9 cellular contexts compared by ENCODE assay signal in the genomic region with DNA sequence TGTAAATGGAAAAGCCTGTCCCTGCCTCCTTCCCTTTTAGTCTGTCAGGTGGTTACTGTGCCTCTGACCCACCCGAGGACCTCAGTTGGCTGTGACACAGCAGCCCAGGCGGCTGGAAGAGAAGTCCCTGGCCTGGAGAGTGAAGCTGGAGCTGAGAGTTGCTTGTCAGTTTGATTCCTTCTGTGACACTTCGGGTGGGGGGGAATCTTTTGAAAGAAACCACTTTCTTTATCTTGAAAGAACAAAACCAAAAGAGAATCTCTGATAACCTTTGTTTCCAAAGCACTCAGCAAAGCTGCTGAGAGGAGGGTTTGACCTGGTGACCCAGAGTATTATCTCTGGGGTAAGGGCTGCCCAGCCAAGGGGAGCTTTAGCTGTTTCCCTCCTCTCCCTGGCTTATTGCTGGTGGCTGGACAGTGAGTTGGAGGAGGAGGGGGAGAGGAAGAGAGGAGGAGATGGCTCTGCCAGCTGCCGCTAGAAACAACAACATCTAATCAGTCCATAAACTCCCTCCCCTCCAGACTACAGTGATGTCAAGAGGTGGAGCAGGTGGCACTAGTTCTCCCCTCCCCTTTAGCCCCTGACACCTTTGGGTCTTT. TPM values are rescaled to one million over a fixed set of nuclear protein-coding genes. Genes with fewer than 3 reads are reported as not detected.
A peak's percentile ranks its signal among the peaks of the same experiment; 100 is the strongest.
DNase-seq lines count a peak whose midpoint lies in the region; ATAC-seq and TF ChIP-seq lines count a peak whose summit lies in the region.
"Had no signal": no experiment of that assay in that cellular context is flagged by ENCODE, and none has a peak within 500 bp of the region (broad histone marks: within the 10 kb centered on the region; RNA-seq: fewer than 3 reads in every experiment).

No MANE protein-coding gene starts in this region.

- H3K4me1 ChIP-seq in body of pancreas (peaks cover 95% of the 10 kb centered on the region), mesodermal cell (ENCODE audit: control insufficient read depth, insufficient read depth, low read length, poor library complexity, severe bottlenecking) (peaks cover 91% of the 10 kb centered on the region), vagina (peaks cover 97% of the 10 kb centered on the region)

- H3K36me3 ChIP-seq in body of pancreas (replicated peaks in 1 of 2; ENCODE audit: insufficient read depth in 1 of 2, low read depth in 2 of 2) (no peaks in the 10 kb centered on the region), mesodermal cell (ENCODE audit: control insufficient read depth, insufficient read depth, low read length) (peaks cover 28% of the 10 kb centered on the region), vagina (no peaks in the 10 kb centered on the region)

- TF ChIP-seq CTCF in body of pancreas (IDR thresholded peaks at IDR 0.05) (no peak), vagina (IDR thresholded peaks at IDR 0.05) (no peak)

- H3K9me3 ChIP-seq in body of pancreas (no peaks in the 10 kb centered on the region), mesodermal cell (ENCODE audit: control insufficient read depth, low read length) (no peaks in the 10 kb centered on the region), vagina (no peaks in the 10 kb centered on the region)

- H3K27me3 ChIP-seq in body of pancreas: no peaks in the 10 kb centered on the region
- no peaks in the 10 kb centered on the region for H3K27me3 ChIP-seq in vagina

- H3K27ac ChIP-seq in body of pancreas (peak overlapping the region; percentile 80 to 91 (median 85)), mesodermal cell (ENCODE audit: low read depth, low read length, severe bottlenecking) (peak overlapping the region; percentile 96), vagina (peak overlapping the region; percentile 87)

- 6 to 31% methylated on average over 3 to 4 of the region's 4 CpGs for WGBS in body of pancreas, 2 donors
- WGBS in mesodermal cell (ENCODE audit: insufficient coverage in 2 of 2), 2 experiments: 32% methylated on average over 2 of the region's 4 CpGs; no CpG with 5 or more reads in 1 of the 2 experiments

- DNase-seq in DMS53 (lab: John Stamatoyannopoulos, UW) (peak; percentile 73), NCI-H524 (lab: John Stamatoyannopoulos, UW) (peak; percentile 85 to 91), body of pancreas (no peak), vagina (ENCODE audit: extremely low spot score in 2 of 2) (no peak), AML-193 (lab: John Stamatoyannopoulos, UW) (no peak), Kasumi-1 (lab: John Stamatoyannopoulos, UW) (no peak), A172 (ENCODE audit: low spot score) (no peak)

- intact Hi-C loops in body of pancreas (cut with DNase I) (no loop called here), vagina (cut with DNase I) (no loop called here)

- H3K4me3 ChIP-seq in body of pancreas (no peak overlapping the region), mesodermal cell (ENCODE audit: extremely low read depth, insufficient read depth, low read length, poor library complexity, severe bottlenecking) (no peak overlapping the region), vagina (no peak overlapping the region)

- TF ChIP-seq POLR2A in body of pancreas (IDR thresholded peaks at IDR 0.05) (no peak), vagina (IDR thresholded peaks at IDR 0.05) (no peak)

- ATAC-seq in body of pancreas: no peak
- ATAC-seq: HCT116 had no signal

RNA-seq across cellular contexts. Expression of a gene that starts 34.0 kb away (rescaled TPM):
- 10 to 100 TPM; 26.7 to 27.0 TPM for total RNA-seq in body of pancreas
- 22.0 TPM for polyA plus RNA-seq in mesodermal cell (2013, experiment 1 of 2)
- 19.1 TPM for polyA plus RNA-seq in mesodermal cell (2013, experiment 2 of 2)
- 16.7 TPM for total RNA-seq in vagina
- total RNA-seq in A172 (2014; rRNA removed; shearing (Covaris generic)): 0.38 and 1.2 TPM in 2 replicates

Comparison
In these comparisons a context has a peak if more than half of its experiments do, and no peak if none do; other contexts are left out.
1. DNase-seq: peak in DMS53 (single experiment) and NCI-H524 (2 of 2); none in body of pancreas (0 of 4), vagina (0 of 2), AML-193 (0 of 2), Kasumi-1 (0 of 2) and A172 (single experiment).
2. Peak in every context shown above with its lines, with median percentiles within 50 percentile points of each other: H3K27ac ChIP-seq.